8 cellular contexts compared by ENCODE assay signal in genomic region chr5:82165740-82166530, GRCh38.
DNase-seq lines count a peak whose midpoint lies in the region; ATAC-seq, FAIRE-seq and TF ChIP-seq lines count a peak whose summit lies in the region.

No MANE protein-coding gene starts in this region.

- WGBS in GM12878 (ENCODE audit: insufficient coverage, insufficient replicate concordance, low lambda C conversion rate, missing lambda C conversion rate), result 61% methylated on average over 3 of the region's 3 CpGs

- H3K27ac ChIP-seq in GM12878 (ENCODE audit: control insufficient read depth, insufficient read depth), result no peak overlapping the region; the same call in 1 of the 2 replicates
- peak overlapping the region; percentile 42 for H3K27ac ChIP-seq in rectal smooth muscle tissue (ENCODE audit: low read depth, low read length)

- peak; percentile 92 for ATAC-seq in GM12878

- H3K4me3 ChIP-seq in LNCaP clone FGC (ENCODE audit: low read depth, low read length), result no peak overlapping the region
- no peak overlapping the region for H3K4me3 ChIP-seq in GM12878
- no peak overlapping the region for H3K4me3 ChIP-seq in rectal smooth muscle tissue (ENCODE audit: low read length)

- H3K27me3 ChIP-seq in GM12878 (replicated peaks in 1 of 2; ENCODE audit: control insufficient read depth in 2 of 2, insufficient read depth in 2 of 2, low read length in 1 of 2), result no peaks in the 10 kb centered on the region
- no peaks in the 10 kb centered on the region for H3K27me3 ChIP-seq in rectal smooth muscle tissue (ENCODE audit: control insufficient read depth, insufficient read depth, low read length)

- BruUV-seq in GM12878 (replicated peaks; lab: Mats Ljungman, UMichigan), result no TSS peak

- H3K79me2 ChIP-seq in GM12878 (ENCODE audit: control insufficient read depth, insufficient read depth, low read length), result no peaks in the 10 kb centered on the region

- peak; percentile 15 for DNase-seq in stimulated activated CD4-positive, alpha-beta T cell treated with anti-CD3 and anti-CD28 coated beads, Interleukin-15, amount 100 ng/mL, for 24 hours
- DNase-seq in stimulated activated CD4-positive, alpha-beta T cell treated with anti-CD3 and anti-CD28 coated beads, Interleukin-2, amount 100 ng/mL, for 24 hours, result no peak
- peak; percentile 96 for DNase-seq in HCEC 1CT
- peak; percentile 95 for DNase-seq in LNCaP clone FGC (ENCODE audit: low read depth)
- peak; percentile 66 for DNase-seq in RCC 7860 (ENCODE audit: low spot score)
- DNase-seq in GM12878 (ENCODE audit: low read depth, low spot score), result peak; percentile 39
- DNase-seq in hippocampal formation (lab: John Stamatoyannopoulos, UW), result peak; percentile 45 to 95

- peaks cover 12% of the 10 kb centered on the region; the same call in 1 of the 2 replicates for H3K4me1 ChIP-seq in GM12878 (ENCODE audit: control insufficient read depth, insufficient read depth, low read length)
- H3K4me1 ChIP-seq in rectal smooth muscle tissue (ENCODE audit: control insufficient read depth, insufficient read depth, low read length), result peaks cover 11% of the 10 kb centered on the region

- in situ Hi-C loops in GM12878 (cut with MboI), result no loop called here

- intact Hi-C loops in GM12878 (cut with micrococcal nuclease; ENCODE audit: unreplicated experiment), result loop anchor here (1.0 to 2.0 kb wide), 6 partner anchors 59 to 741 kb away; partner anchors contain the start of genes ATG10 and SSBP2

- SMC1A ChIA-PET in GM12878 (lab: Charles Lee; ENCODE audit: uncharacterized antibody, unreplicated experiment), result interaction anchor here (0.6 to 3.6 kb wide), 57 partner anchors 7 to 864 kb away, joined by 3 to 122 read pairs (median 5); partner anchors contain the start of genes SSBP2 and ZCCHC9

- no peak overlapping the region for H3K9ac ChIP-seq in GM12878 (ENCODE audit: control insufficient read depth, insufficient read depth, low read length)
- H3K9ac ChIP-seq in rectal smooth muscle tissue (ENCODE audit: low read length), result no peak overlapping the region

- H2AFZ ChIP-seq in GM12878 (ENCODE audit: control insufficient read depth, low read depth, low read length), result peak overlapping the region; percentile 50

- no peak overlapping the region for H3K4me2 ChIP-seq in GM12878 (ENCODE audit: control insufficient read depth, insufficient read depth)

- no peaks in the 10 kb centered on the region for H3K9me3 ChIP-seq in GM12878 (replicated peaks; ENCODE audit: control insufficient read depth, insufficient read depth, low read length)

- CTCF ChIA-PET in GM12878 (lab: Yijun Ruan, JAX), result interaction anchor here (0.6 to 3.6 kb wide), 76 partner anchors 8 to 970 kb away, joined by 3 to 113 read pairs (median 4); partner anchors contain the start of genes SSBP2 and ZCCHC9

- H3K36me3 ChIP-seq in GM12878 (ENCODE audit: control insufficient read depth in 2 of 2, insufficient read depth in 2 of 2, low read length in 1 of 2) (no peaks in the 10 kb centered on the region), rectal smooth muscle tissue (ENCODE audit: control insufficient read depth, insufficient read depth, low read length) (no peaks in the 10 kb centered on the region)

- POLR2A ChIA-PET in GM12878 (lab: Charles Lee), result interaction anchor here (1.7 to 1.8 kb wide), 2 partner anchors 415 to 740 kb away, joined by 7 to 9 read pairs; partner anchors contain the start of gene SSBP2

- FAIRE-seq in RCC 7860 (lab: Jason Lieb, UNC) (peak; percentile 30), GM12878 (lab: Jason Lieb, UNC) (peak; percentile 54)

- no peak for TF ChIP-seq POLR2A in GM12878 (IDR thresholded peaks at IDR 0.05; ENCODE audit: low read depth, low read length)

- no peak for TF ChIP-seq EP300 in GM12878 (IDR thresholded peaks at IDR 0.05; ENCODE audit: borderline replicate concordance in 1 of 2, control insufficient read depth in 1 of 2, low read depth in 2 of 2, low read length in 2 of 2)

- RAD21 ChIA-PET in GM12878 (lab: Charles Lee; ENCODE audit: unreplicated experiment), result interaction anchor here (0.6 to 3.6 kb wide), 56 partner anchors 8 to 1478 kb away, joined by 3 to 113 read pairs (median 4); partner anchors contain the start of gene SSBP2

- TF ChIP-seq RAD21 in GM12878 (IDR thresholded peaks at IDR 0.05; ENCODE audit: insufficient read depth, low read depth, low read length), result peak; percentile 95

- TF ChIP-seq CTCF in LNCaP clone FGC (IDR thresholded peaks at IDR 0.05; ENCODE audit: control insufficient read depth, extremely low read depth, insufficient read depth) (peak; percentile 87), GM12878 (IDR thresholded peaks at IDR 0.05 in 2 of 3, conservative IDR thresholded peaks at IDR 0.05 in 1 of 3; ENCODE audit: control insufficient read depth in 2 of 3, extremely low read depth in 1 of 3, insufficient read depth in 1 of 3, low read depth in 3 of 3, low read length in 3 of 3) (peak; percentile 64 to 90 (median 67))

- no peaks in the 10 kb centered on the region for H4K20me1 ChIP-seq in GM12878 (ENCODE audit: control insufficient read depth, insufficient read depth)

TF ChIP-seq in GM12878, 131 proteins besides CTCF, POLR2A, EP300 and RAD21 (continues in another document):
- TF ChIP-seq ZNF687 (IDR thresholded peaks at IDR 0.05) (peak; percentile 36; the same call in 1 of the 2 replicates), ATF2 (IDR thresholded peaks at IDR 0.05; ENCODE audit: low read length) (0 out of 2 replicates have a peak, but pooled peaks have one; percentile 43), CBX3 (IDR thresholded peaks at IDR 0.05; ENCODE audit: borderline replicate concordance, low read depth) (no peak), DPF2 (IDR thresholded peaks at IDR 0.05) (0 out of 2 replicates have a peak, but pooled peaks have one; percentile 20), MTA2 (IDR thresholded peaks at IDR 0.05; ENCODE audit: low read depth) (no peak), SRF (IDR thresholded peaks at IDR 0.05; ENCODE audit: low read depth in 2 of 2, low read length in 2 of 2) (no peak), GATAD2B (conservative IDR thresholded peaks at IDR 0.05; ENCODE audit: low read depth) (no peak), BHLHE40 (IDR thresholded peaks at IDR 0.05; ENCODE audit: borderline replicate concordance in 1 of 2, low read depth in 2 of 2, low read length in 1 of 2) (0 out of 4 replicates have a peak, but pooled peaks of 1 of the 2 experiments have one; percentile 13), MLLT1 (IDR thresholded peaks at IDR 0.05) (no peak), RUNX3 (IDR thresholded peaks at IDR 0.05; ENCODE audit: low read length) (no peak), SMARCA5 (IDR thresholded peaks at IDR 0.05) (peak; percentile 63; the same call in 1 of the 2 replicates), IRF4 (IDR thresholded peaks at IDR 0.05; ENCODE audit: low read depth, low read length) (0 out of 2 replicates have a peak, but pooled peaks have one; percentile 17), BCL11A (IDR thresholded peaks at IDR 0.05; ENCODE audit: low read depth, low read length) (0 out of 2 replicates have a peak, but pooled peaks have one; percentile 8), RBBP5 (conservative IDR thresholded peaks at IDR 0.05) (no peak)

Comparison
In these comparisons a context has a peak if more than half of its experiments do, and no peak if none do; other contexts are left out.
1. DNase-seq: peak in stimulated activated CD4-positive, alpha-beta T cell treated with anti-CD3 and anti-CD28 coated beads, Interleukin-15, amount 100 ng/mL, for 24 hours (single experiment), HCEC 1CT (single experiment), LNCaP clone FGC (single experiment), RCC 7860 (single experiment), GM12878 (single experiment) and hippocampal formation (2 of 2); none in stimulated activated CD4-positive, alpha-beta T cell treated with anti-CD3 and anti-CD28 coated beads, Interleukin-2, amount 100 ng/mL, for 24 hours (0 of 2).